9 cellular contexts compared by ENCODE assay signal in the genomic region with DNA sequence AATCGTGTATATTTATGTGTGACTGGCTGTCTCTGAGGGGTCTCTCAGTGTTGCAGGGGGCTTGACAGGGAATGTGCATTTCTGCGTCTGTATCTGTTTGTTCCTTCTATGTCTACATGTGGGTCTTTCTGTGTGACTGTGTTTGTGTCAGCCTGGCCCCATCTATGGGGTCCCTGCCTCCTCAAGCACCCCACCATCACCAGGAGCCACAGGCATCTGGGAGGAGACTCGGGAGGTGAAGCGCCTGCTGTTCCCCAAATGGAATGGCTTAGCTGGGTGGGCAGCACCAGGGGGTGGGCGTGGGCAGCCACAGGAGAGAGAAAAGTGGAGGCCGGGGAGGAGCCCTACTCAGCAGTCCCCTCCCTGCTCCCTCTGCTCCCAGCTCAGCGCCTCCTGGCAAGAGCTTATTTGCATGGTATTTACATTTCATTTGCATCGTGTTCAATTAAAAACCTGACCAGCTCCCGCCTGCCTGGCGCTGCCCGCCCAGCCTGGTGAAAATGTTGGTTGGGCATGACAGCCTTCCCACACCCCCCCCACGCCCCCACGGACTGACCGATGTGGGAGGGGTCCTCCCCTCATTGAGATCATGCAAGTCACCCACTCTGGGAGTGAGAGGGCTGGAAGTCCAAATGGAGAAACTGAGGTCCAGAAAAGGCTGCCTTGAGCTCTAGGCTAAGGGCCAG. TPM values are rescaled to one million over a fixed set of nuclear protein-coding genes. Genes with fewer than 3 reads are reported as not detected.
A peak's percentile ranks its signal among the peaks of the same experiment; 100 is the strongest.
DNase-seq lines count a peak whose midpoint lies in the region; ATAC-seq, FAIRE-seq and TF ChIP-seq lines count a peak whose summit lies in the region.
"Had no signal": no experiment of that assay in that cellular context is flagged by ENCODE, and none has a peak within 500 bp of the region (broad histone marks: within the 10 kb centered on the region; RNA-seq: fewer than 3 reads in every experiment).

No MANE protein-coding gene starts in this region.

- H4K20me1 ChIP-seq in K562 (replicated peaks; ENCODE audit: control insufficient read depth, insufficient read depth, low read length) = no peaks in the 10 kb centered on the region

- peak overlapping the region; percentile 86 for H3K4me2 ChIP-seq in K562 (ENCODE audit: insufficient read depth, low read length)

- TF ChIP-seq EP300 in K562 (IDR thresholded peaks at IDR 0.05; ENCODE audit: low read length) = no peak
- TF ChIP-seq EP300 in sigmoid colon (IDR thresholded peaks at IDR 0.05) = no peak

- no TSS peak for BruUV-seq in K562 (replicated peaks; lab: Mats Ljungman, UMichigan)

- no peak for FAIRE-seq in K562 (lab: Jason Lieb, UNC)

- H3K4me3 ChIP-seq in AG04450 (ENCODE audit: low read depth, low read length) (no peak overlapping the region), K562 (no peak overlapping the region), iPS-15b (ENCODE audit: low read depth, low read length) (peak overlapping the region; percentile 36), sigmoid colon (no peak overlapping the region)

- whole genome bisulfite sequencing in K562 (ENCODE audit: insufficient coverage, low coverage, missing lambda C conversion rate) = 21% methylated on average over 14 of the region's 14 CpGs
- 34 to 46% methylated on average over 14 of the region's 14 CpGs for WGBS in sigmoid colon, 2 donors

- TF ChIP-seq RAD21 in K562 (CRISPR knock-in tag; conservative IDR thresholded peaks at IDR 0.05 in 1 of 2, IDR thresholded peaks at IDR 0.05 in 1 of 2) = no peak

- H3K27ac ChIP-seq in AG04450 (ENCODE audit: low read depth, low read length) (peak overlapping the region; percentile 11), K562 (ENCODE audit: extremely low read depth, low read depth, low read length) (peak overlapping the region; percentile 97), sigmoid colon (peak overlapping the region; percentile 81 to 92 (median 89))

- in situ Hi-C loops in K562 (cut with MboI) = no loop called here

- H3K9ac ChIP-seq in K562 (ENCODE audit: insufficient read depth in 1 of 2, low read depth in 2 of 2, low read length in 2 of 2) (peak overlapping the region; percentile 92 to 96), iPS-15b (ENCODE audit: low read depth, low read length) (no peak overlapping the region)

- ATAC-seq in K562 (peak; percentile 24), HG03196 (IDR thresholded peaks at IDR 0.05; ENCODE audit: unreplicated experiment) (no peak)

- POLR2A ChIA-PET in AG04450 (lab: Yijun Ruan, JAX) (interaction anchor here (0.8 to 1.3 kb wide), 3 partner anchors 12 to 55 kb away, joined by 3 to 4 read pairs (median 3); no protein-coding TSS in a partner anchor), K562 (lab: Yijun Ruan, JAX) (interaction anchor here (0.5 to 4.1 kb wide), 4 partner anchors 11 to 51 kb away, joined by 3 to 28 read pairs (median 3); partner anchors contain the start of gene CXXC5)

- TF ChIP-seq POLR2A in K562 (conservative IDR thresholded peaks at IDR 0.05) (no peak), sigmoid colon (IDR thresholded peaks at IDR 0.05) (no peak)

- intact Hi-C loops in K562 (cut with micrococcal nuclease) = loop anchor here (10.0 kb wide), 1 partner anchor 134 kb away; the partner anchor contains the start of gene UBE2D2
- intact Hi-C loops in sigmoid colon (cut with DNase I) = no loop called here

- H3K36me3 ChIP-seq in K562 (ENCODE audit: control insufficient read depth, insufficient read depth, low read length) = no peaks in the 10 kb centered on the region
- no peaks in the 10 kb centered on the region for H3K36me3 ChIP-seq in iPS-15b (ENCODE audit: control insufficient read depth, insufficient read depth, low read length)
- H3K36me3 ChIP-seq in sigmoid colon = no peaks in the 10 kb centered on the region

- H3K4me1 ChIP-seq in K562 (replicated peaks in 1 of 2; ENCODE audit: control insufficient read depth in 2 of 2, insufficient read depth in 2 of 2, low read length in 2 of 2) = peaks cover 55 to 59% of the 10 kb centered on the region in 2 experiments
- H3K4me1 ChIP-seq in iPS-15b (ENCODE audit: control insufficient read depth, insufficient read depth, low read length) = peaks cover 26% of the 10 kb centered on the region
- H3K4me1 ChIP-seq in sigmoid colon = peaks cover 0 to 34% (median 32%) of the 10 kb centered on the region in 4 donors

- no peaks in the 10 kb centered on the region for H3K27me3 ChIP-seq in AG04450 (ENCODE audit: control insufficient read depth, insufficient read depth, low read length)
- H3K27me3 ChIP-seq in K562 (ENCODE audit: control insufficient read depth in 2 of 2, insufficient read depth in 2 of 2, low read length in 2 of 2) = no peaks in the 10 kb centered on the region
- peaks cover 5% of the 10 kb centered on the region for H3K27me3 ChIP-seq in iPS-15b (ENCODE audit: control insufficient read depth, insufficient read depth, low read length)
- no peaks in the 10 kb centered on the region for H3K27me3 ChIP-seq in sigmoid colon

- TF ChIP-seq CTCF in AG04450 (IDR thresholded peaks at IDR 0.05; ENCODE audit: low read depth, low read length) (no peak), K562 (IDR thresholded peaks at IDR 0.05 in 2 of 3, conservative IDR thresholded peaks at IDR 0.05 in 1 of 3; ENCODE audit: insufficient read depth in 2 of 3, low read depth in 1 of 3, low read length in 3 of 3) (no peak), sigmoid colon (IDR thresholded peaks at IDR 0.05) (no peak)

- CTCF ChIA-PET in AG04450 (lab: Charles Lee) (interaction anchor here (2.7 kb wide), 1 partner anchor 65 kb away, joined by 8 read pairs; no protein-coding TSS in a partner anchor), K562 (lab: Yijun Ruan, JAX; ENCODE audit: low intra/inter-chr PET ratio) (no interaction called here)

- H3K9me1 ChIP-seq in K562 (ENCODE audit: control insufficient read depth, insufficient read depth, low read length) = no peaks in the 10 kb centered on the region

- peaks cover 12% of the 10 kb centered on the region; the same call in 2 of the 3 replicates for H3K79me2 ChIP-seq in K562 (ENCODE audit: control insufficient read depth, insufficient read depth, low read length)

- DNase-seq in AG04450 (ENCODE audit: low read depth, low spot score) = peak; percentile 41
- DNase-seq in HUDEP-2 (lab: John Stamatoyannopoulos, UW; ENCODE audit: unreplicated experiment in 76 of 76) = peak in 69 of 76 experiments; percentile 11 to 86 (median 56)
- peak in 3 of 4 experiments; percentile 28 to 75 (median 59) for DNase-seq in K562 (ENCODE audit: extremely low read depth in 1 of 4, low spot score in 3 of 4)
- peak; percentile 90 for DNase-seq in sigmoid colon
- no peak for DNase-seq in activated gamma-delta T cell (lab: John Stamatoyannopoulos, UW)
- DNase-seq in stimulated activated naive CD4-positive, alpha-beta T cell treated with Interleukin-2 at 50 U/mL for 16 hours (lab: John Stamatoyannopoulos, UW) = no peak
- DNase-seq: activated naive CD8-positive, alpha-beta T cell treated with anti-CD3 and anti-CD28 coated beads, Interleukin-2, amount 10 ng/mL, durations not matched to agents 7 days and 5 days had no signal

- peak overlapping the region; percentile 84 for H2AFZ ChIP-seq in K562 (ENCODE audit: low read depth, low read length)

- H3K9me3 ChIP-seq in AG04450 (ENCODE audit: control insufficient read depth, insufficient read depth, low read length) (no peaks in the 10 kb centered on the region), K562 (replicated peaks; ENCODE audit: control insufficient read depth, insufficient read depth, low read depth, low read length) (no peaks in the 10 kb centered on the region), iPS-15b (ENCODE audit: control insufficient read depth, insufficient read depth, low read length) (no peaks in the 10 kb centered on the region), sigmoid colon (no peaks in the 10 kb centered on the region)

TF ChIP-seq in K562, 482 proteins besides CTCF, POLR2A, EP300 and RAD21 (continues in another document):
- TF ChIP-seq ZBTB8A (IDR thresholded peaks at IDR 0.05; ENCODE audit: partially characterized antibody) = no peak
- TF ChIP-seq FIP1L1 (IDR thresholded peaks at IDR 0.05; ENCODE audit: low read depth, low read length, poor library complexity, severe bottlenecking) = no peak
- TF ChIP-seq SP1 (CRISPR knock-in tag; IDR thresholded peaks at IDR 0.05) = no peak
- TF ChIP-seq PHB2 (IDR thresholded peaks at IDR 0.05; ENCODE audit: low read depth) = no peak
- TF ChIP-seq CBFA2T3 (IDR thresholded peaks at IDR 0.05) = no peak
- TF ChIP-seq MCM3 (IDR thresholded peaks at IDR 0.05) = no peak

RNA-seq across cellular contexts. Expression of gene CXXC5, which starts 50.5 kb away (rescaled TPM):
- 21.3 and 21.5 TPM in 2 replicates for polyA plus RNA-seq in AG04450 (2011; rRNA removed)
- 10.1 and 13.0 TPM in 2 replicates for polyA minus RNA-seq in AG04450 (2011; rRNA and poly(A)+ RNA removed)
- total RNA-seq in K562 (2011; cell fraction: chromatin; rRNA removed; ENCODE audit: low replicate concordance) = 44.6 and 81.0 TPM in 2 replicates
- 52.9 TPM in 2 replicates for total RNA-seq in K562 (2011; cell fraction: nucleolus; rRNA removed)
- 37.8 and 55.7 TPM in 2 replicates for total RNA-seq in K562 (2011; cell fraction: nucleoplasm; rRNA removed)
- 121 and 123 TPM in 2 replicates for total RNA-seq in K562 (2014; rRNA removed)
- 24.1 and 25.8 TPM in 2 replicates for total RNA-seq in K562 (2014; rRNA removed; fragmentation: Illumina TruSeq; extraction: Trizol)
- 40.6 and 45.1 TPM in 2 replicates for total RNA-seq in K562 (2015; rRNA removed; fragmentation: Illumina TruSeq; extraction: Trizol)
- 79.3 and 87.8 TPM in 2 replicates for total RNA-seq in K562 (2021)
- 44.8 and 51.8 TPM in 2 replicates for polyA plus RNA-seq in K562 (2011; rRNA removed)
- 47.3 and 134 TPM in 2 replicates for polyA plus RNA-seq in K562 (2011; cell fraction: cytosol; rRNA removed)
- 34.3 and 47.7 TPM in 2 replicates for polyA plus RNA-seq in K562 (2011; cell fraction: nucleus; rRNA removed)
- polyA plus RNA-seq in K562 (2012) = 63.1 and 65.7 TPM in 2 replicates
- 45.8 and 61.2 TPM in 2 replicates for polyA plus RNA-seq in K562 (2014; fragmentation: Illumina TruSeq; extraction: Trizol)
- polyA plus RNA-seq in K562 (2014; fragmentation: Nextera tagmentation; extraction: Ambion mirVana) = 1 to 10 TPM; 1.9 to 4.6 TPM
- 63.8 and 67.0 TPM in 2 replicates for polyA plus RNA-seq in K562 (2014; rRNA removed)
- 27.1 and 39.4 TPM in 2 replicates for polyA minus RNA-seq in K562 (2011; rRNA and poly(A)+ RNA removed)
- 47.5 and 54.4 TPM in 2 replicates for polyA minus RNA-seq in K562 (2011; cell fraction: cytosol; rRNA and poly(A)+ RNA removed)
- polyA minus RNA-seq in K562 (2011; cell fraction: nucleus; rRNA and poly(A)+ RNA removed) = 29.4 and 36.8 TPM in 2 replicates
- total RNA-seq in sigmoid colon = 10 to 100 TPM; 16.7 to 25.3 (median 18.5) TPM
- polyA plus RNA-seq in sigmoid colon = 10 to 100 TPM; 15.7 to 30.0 (median 28.1) TPM

Comparison
In these comparisons a context has a peak if more than half of its experiments do, and no peak if none do; other contexts are left out.
1. DNase-seq: peak in AG04450 (single experiment), HUDEP-2 (69 of 76), K562 (3 of 4) and sigmoid colon (single experiment); none in activated gamma-delta T cell (single experiment) and stimulated activated naive CD4-positive, alpha-beta T cell treated with Interleukin-2 at 50 U/mL for 16 hours (single experiment).
2. H3K27ac ChIP-seq: peak in every context shown above with its lines; median percentile 97 in K562; 89 in sigmoid colon; 11 in AG04450.